9 cellular contexts compared by ENCODE assay signal in the genomic region with DNA sequence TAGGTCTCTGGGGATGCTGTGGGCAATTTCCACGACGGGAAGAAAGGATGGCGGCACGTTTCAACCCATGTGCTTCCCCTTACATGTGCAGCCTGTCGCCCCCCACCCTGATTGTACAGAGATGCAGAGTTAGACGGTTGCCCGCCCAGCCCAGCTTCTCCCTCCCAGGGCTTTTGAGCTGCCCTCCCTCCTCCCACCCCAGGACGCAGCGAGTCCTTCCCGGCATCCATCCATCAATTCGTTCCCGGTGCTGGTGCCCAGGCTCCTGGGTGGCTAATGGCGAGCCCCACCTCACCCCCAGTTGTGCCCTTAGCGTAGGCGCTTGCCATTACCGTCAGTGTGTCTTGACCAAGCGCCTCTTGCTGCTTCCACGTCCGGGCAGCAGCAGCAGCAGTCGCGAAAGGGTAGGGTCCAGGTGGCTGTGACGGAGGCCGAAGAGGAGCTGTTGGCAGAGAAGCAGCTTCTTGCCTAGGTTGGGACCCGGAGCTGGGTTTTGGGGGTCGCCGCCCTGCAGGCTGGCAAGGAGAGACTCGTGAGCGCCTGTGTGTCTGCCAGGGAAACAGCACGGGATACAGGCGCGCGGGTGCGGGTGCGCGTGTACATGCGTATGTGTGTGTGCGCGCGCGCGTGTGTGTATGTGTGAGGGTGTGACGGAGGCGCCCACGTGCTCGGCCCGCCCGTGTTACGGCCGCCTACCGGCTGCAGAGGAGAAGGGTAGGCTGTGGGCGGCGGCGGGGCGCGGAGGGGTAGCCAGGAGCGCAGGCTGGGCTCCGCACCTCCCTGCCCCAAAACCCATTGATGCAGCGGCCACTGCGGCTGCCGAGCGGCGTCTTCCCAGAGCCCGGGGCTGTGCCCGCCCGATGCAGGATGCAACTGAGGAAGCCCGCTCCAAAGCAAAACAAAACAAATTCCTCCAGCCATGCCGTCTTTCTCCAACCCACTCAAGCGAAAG. TPM values are rescaled to one million over a fixed set of nuclear protein-coding genes. Genes with fewer than 3 reads are reported as not detected.
DNase-seq lines count a peak whose midpoint lies in the region; ATAC-seq and TF ChIP-seq lines count a peak whose summit lies in the region.
"Had no signal": no experiment of that assay in that cellular context is flagged by ENCODE, and none has a peak within 500 bp of the region (broad histone marks: within the 10 kb centered on the region; RNA-seq: fewer than 3 reads in every experiment).

Gene SLC6A15 (minus strand): TSS at position 609 of the 952 bp plus-strand sequence. CDS start 20,679 bp downstream, outside the sequence.

- H3K4me3 Mint-ChIP-seq in activated T-cell treated with anti-CD3 and anti-CD28 coated beads, Interleukin-2, amount 50 U/mL, for 24 hours: peak within 1 kb of the TSS; percentile 67
- H3K4me3 Mint-ChIP-seq in activated CD8-positive, alpha-beta memory T cell treated with anti-CD3 and anti-CD28 coated beads, Interleukin-2, amount 10 ng/mL, durations not matched to agents 7 days and 5 days: peak within 1 kb of the TSS; percentile 61
- H3K4me3 Mint-ChIP-seq in neural crest cell: peak within 1 kb of the TSS; percentile 92

- no peak for DNase-seq in activated T-cell treated with anti-CD3 and anti-CD28 coated beads, Interleukin-2, amount 50 U/mL, for 24 hours
- DNase-seq in activated T-cell treated with anti-CD3 and anti-CD28 coated beads for 4 hours (no peak), NCI-H1694 treated with DMSO at 0.1 percent for 48 hours (lab: John Stamatoyannopoulos, UW) (peak; percentile 29), foreskin keratinocyte (peak; percentile 70 to 85), neural crest cell (ENCODE audit: low read depth, low spot score) (peak; percentile 58)
- no peak for DNase-seq in activated CD8-positive, alpha-beta memory T cell treated with anti-CD3 and anti-CD28 coated beads, Interleukin-2, amount 10 ng/mL, durations not matched to agents 7 days and 5 days
- DNase-seq: DND-41 had no signal

- CTCF ChIA-PET in activated CD8-positive, alpha-beta memory T cell treated with anti-CD3 and anti-CD28 coated beads, Interleukin-2, amount 10 ng/mL, durations not matched to agents 7 days and 5 days (lab: Charles Lee): no interaction called here

- TF ChIP-seq CTCF in foreskin keratinocyte (conservative IDR thresholded peaks at IDR 0.05): peak; percentile 74
- TF ChIP-seq CTCF in neural crest cell (conservative IDR thresholded peaks at IDR 0.05): peak; percentile 69

- H3K4me1 ChIP-seq in foreskin keratinocyte: peaks cover 11% of the 10 kb centered on the region

- no peaks in the 10 kb centered on the region for H3K9me3 Mint-ChIP-seq in activated T-cell treated with anti-CD3 and anti-CD28 coated beads, Interleukin-2, amount 50 U/mL, for 24 hours
- no peaks in the 10 kb centered on the region for H3K9me3 Mint-ChIP-seq in activated CD8-positive, alpha-beta memory T cell treated with anti-CD3 and anti-CD28 coated beads, Interleukin-2, amount 10 ng/mL, durations not matched to agents 7 days and 5 days (ENCODE audit: low read depth)
- no peaks in the 10 kb centered on the region for H3K9me3 Mint-ChIP-seq in neural crest cell

- peak within 1 kb of the TSS; percentile 93 for H3K27ac ChIP-seq in foreskin keratinocyte

- no peaks in the 10 kb centered on the region for H3K36me3 Mint-ChIP-seq in activated T-cell treated with anti-CD3 and anti-CD28 coated beads, Interleukin-2, amount 50 U/mL, for 24 hours (ENCODE audit: low read depth)
- no peaks in the 10 kb centered on the region for H3K36me3 Mint-ChIP-seq in activated CD8-positive, alpha-beta memory T cell treated with anti-CD3 and anti-CD28 coated beads, Interleukin-2, amount 10 ng/mL, durations not matched to agents 7 days and 5 days
- H3K36me3 Mint-ChIP-seq in neural crest cell (ENCODE audit: low read depth): no peaks in the 10 kb centered on the region

- peaks cover 44% of the 10 kb centered on the region for H3K27me3 Mint-ChIP-seq in activated T-cell treated with anti-CD3 and anti-CD28 coated beads, Interleukin-2, amount 50 U/mL, for 24 hours
- H3K27me3 Mint-ChIP-seq in activated CD8-positive, alpha-beta memory T cell treated with anti-CD3 and anti-CD28 coated beads, Interleukin-2, amount 10 ng/mL, durations not matched to agents 7 days and 5 days: peaks cover 40% of the 10 kb centered on the region
- H3K27me3 Mint-ChIP-seq in neural crest cell (ENCODE audit: low read depth): peaks cover 82% of the 10 kb centered on the region

- no peak within 1 kb of the TSS for H3K27ac Mint-ChIP-seq in activated T-cell treated with anti-CD3 and anti-CD28 coated beads, Interleukin-2, amount 50 U/mL, for 24 hours
- no peak within 1 kb of the TSS for H3K27ac Mint-ChIP-seq in activated CD8-positive, alpha-beta memory T cell treated with anti-CD3 and anti-CD28 coated beads, Interleukin-2, amount 10 ng/mL, durations not matched to agents 7 days and 5 days
- no peak within 1 kb of the TSS for H3K27ac Mint-ChIP-seq in neural crest cell (ENCODE audit: unreplicated experiment)

- H3K27me3 ChIP-seq in foreskin keratinocyte: no peaks in the 10 kb centered on the region

- peaks cover 17% of the 10 kb centered on the region for H3K4me1 Mint-ChIP-seq in activated T-cell treated with anti-CD3 and anti-CD28 coated beads, Interleukin-2, amount 50 U/mL, for 24 hours (ENCODE audit: low read depth)
- peaks cover 8% of the 10 kb centered on the region for H3K4me1 Mint-ChIP-seq in activated CD8-positive, alpha-beta memory T cell treated with anti-CD3 and anti-CD28 coated beads, Interleukin-2, amount 10 ng/mL, durations not matched to agents 7 days and 5 days
- H3K4me1 Mint-ChIP-seq in neural crest cell: peaks cover 24% of the 10 kb centered on the region

- peak; percentile 30 for ATAC-seq in activated CD8-positive, alpha-beta memory T cell treated with anti-CD3 and anti-CD28 coated beads, Interleukin-2, amount 10 ng/mL, durations not matched to agents 7 days and 5 days
- ATAC-seq in foreskin keratinocyte (peak; percentile 88), HG03135 (IDR thresholded peaks at IDR 0.05; ENCODE audit: unreplicated experiment) (no peak), GM21723 (IDR thresholded peaks at IDR 0.05; ENCODE audit: unreplicated experiment) (no peak)

RNA-seq across cellular contexts. Expression of gene SLC6A15, which starts in this region (rescaled TPM):
- not detected for total RNA-seq in activated CD8-positive, alpha-beta memory T cell treated with anti-CD3 and anti-CD28 coated beads, Interleukin-2, amount 10 ng/mL, durations not matched to agents 7 days and 5 days
- total RNA-seq in foreskin keratinocyte (29.6 and 38.8 TPM in 2 replicates), neural crest cell (2.8 and 3.2 TPM in 2 replicates)
- 13.1 and 14.5 TPM in 2 replicates for polyA plus RNA-seq in foreskin keratinocyte

Comparison
In these comparisons a context has a peak if more than half of its experiments do, and no peak if none do; other contexts are left out.
1. Peak in ATAC-seq in activated CD8-positive, alpha-beta memory T cell treated with anti-CD3 and anti-CD28 coated beads, Interleukin-2, amount 10 ng/mL, durations not matched to agents 7 days and 5 days; RNA of the gene not detected or under 1 TPM.
2. DNase-seq: peak in NCI-H1694 treated with DMSO at 0.1 percent for 48 hours (single experiment), foreskin keratinocyte (2 of 2) and neural crest cell (single experiment); none in activated T-cell treated with anti-CD3 and anti-CD28 coated beads, Interleukin-2, amount 50 U/mL, for 24 hours (single experiment), activated T-cell treated with anti-CD3 and anti-CD28 coated beads for 4 hours (single experiment) and activated CD8-positive, alpha-beta memory T cell treated with anti-CD3 and anti-CD28 coated beads, Interleukin-2, amount 10 ng/mL, durations not matched to agents 7 days and 5 days (single experiment).
3. Peak in every context shown above with its lines, with median percentiles within 50 percentile points of each other: H3K4me3 Mint-ChIP-seq.